In genomic region chr9:127407505-127407868, GRCh38 we compare ENCODE assay signal across 24 cellular contexts. TPM values are rescaled to one million over a fixed set of nuclear protein-coding genes. Genes with fewer than 3 reads are reported as not detected.
DNase-seq lines count a peak whose midpoint lies in the region; ATAC-seq and TF ChIP-seq lines count a peak whose summit lies in the region.
"Had no signal": no experiment of that assay in that cellular context is flagged by ENCODE, and none has a peak within 500 bp of the region (broad histone marks: within the 10 kb centered on the region; RNA-seq: fewer than 3 reads in every experiment).

No MANE protein-coding gene starts in this region.

- no peaks in the 10 kb centered on the region for H3K27me3 ChIP-seq in endodermal cell (ENCODE audit: control insufficient read depth, insufficient read depth, low read length, poor library complexity, severe bottlenecking)
- H3K27me3 ChIP-seq in prostate gland (replicated peaks; ENCODE audit: insufficient read depth): no peaks in the 10 kb centered on the region
- no peaks in the 10 kb centered on the region for H3K27me3 ChIP-seq in H7 (ENCODE audit: control insufficient read depth, insufficient read depth, low read length)
- H3K27me3 ChIP-seq: colonic mucosa, foreskin keratinocyte, hepatocyte, left lung, upper lobe of left lung had no signal

- H3K4me1 Mint-ChIP-seq in activated naive CD8-positive, alpha-beta T cell treated with anti-CD3 and anti-CD28 coated beads for 36 hours: peaks cover 2% of the 10 kb centered on the region
- no peaks in the 10 kb centered on the region for H3K4me1 Mint-ChIP-seq in activated naive CD8-positive, alpha-beta T cell treated with anti-CD3 and anti-CD28 coated beads, Interleukin-2, amount 50 U/mL, for 24 hours
- peaks cover 3% of the 10 kb centered on the region for H3K4me1 Mint-ChIP-seq in endodermal cell
- H3K4me1 Mint-ChIP-seq: activated T-helper 17 cell treated with anti-CD3 and anti-CD28 coated beads, Interleukin-2, amount 50 U/mL, for 72 hours; immature natural killer cell had no signal

- H3K9me3 Mint-ChIP-seq in activated naive CD8-positive, alpha-beta T cell treated with anti-CD3 and anti-CD28 coated beads for 36 hours: no peaks in the 10 kb centered on the region
- H3K9me3 Mint-ChIP-seq in activated naive CD8-positive, alpha-beta T cell treated with anti-CD3 and anti-CD28 coated beads, Interleukin-2, amount 50 U/mL, for 24 hours: no peaks in the 10 kb centered on the region
- no peaks in the 10 kb centered on the region for H3K9me3 Mint-ChIP-seq in endodermal cell
- H3K9me3 Mint-ChIP-seq: activated naive CD8-positive, alpha-beta T cell treated with anti-CD3 and anti-CD28 coated beads, Interleukin-2, amount 10 ng/mL, durations not matched to agents 7 days and 5 days; activated T-helper 17 cell treated with anti-CD3 and anti-CD28 coated beads, Interleukin-2, amount 50 U/mL, for 72 hours; effector memory CD8-positive, alpha-beta T cell; immature natural killer cell; natural killer cell treated with Interleukin-12 subunit alpha and Interleukin-12 subunit beta and Interleukin-15 and Interleukin-18, amount 100 ng/mL, for 72 hours had no signal

- WGBS in endodermal cell (ENCODE audit: insufficient coverage in 1 of 2, insufficient read length in 1 of 2), 2 experiments: 79 to 87% methylated on average over 5 of the region's 5 CpGs
- WGBS in prostate gland: 60% methylated on average over 5 of the region's 5 CpGs

- H3K36me3 ChIP-seq in endodermal cell (ENCODE audit: control insufficient read depth, insufficient read depth, low read length): peaks cover 9% of the 10 kb centered on the region
- H3K36me3 ChIP-seq in prostate gland: peaks cover 7 to 8% of the 10 kb centered on the region in 2 donors
- peaks cover 3% of the 10 kb centered on the region for H3K36me3 ChIP-seq in H7 (replicated peaks; ENCODE audit: control insufficient read depth, insufficient read depth, low read length)
- H3K36me3 ChIP-seq: colonic mucosa had no signal

- H3K4me1 ChIP-seq in endodermal cell (ENCODE audit: control insufficient read depth, insufficient read depth, low read length): peaks cover 7% of the 10 kb centered on the region
- H3K4me1 ChIP-seq in prostate gland (replicated peaks): no peaks in the 10 kb centered on the region
- H3K4me1 ChIP-seq: colonic mucosa, foreskin keratinocyte, upper lobe of left lung had no signal

- H3K27ac Mint-ChIP-seq in activated naive CD8-positive, alpha-beta T cell treated with anti-CD3 and anti-CD28 coated beads for 36 hours: peak overlapping the region; percentile 48
- H3K27ac Mint-ChIP-seq in activated naive CD8-positive, alpha-beta T cell treated with anti-CD3 and anti-CD28 coated beads, Interleukin-2, amount 50 U/mL, for 24 hours: no peak overlapping the region
- H3K27ac Mint-ChIP-seq in endodermal cell: no peak overlapping the region
- H3K27ac Mint-ChIP-seq: activated naive CD8-positive, alpha-beta T cell treated with anti-CD3 and anti-CD28 coated beads, Interleukin-2, amount 10 ng/mL, durations not matched to agents 7 days and 5 days; activated T-helper 17 cell treated with anti-CD3 and anti-CD28 coated beads, Interleukin-2, amount 50 U/mL, for 72 hours; effector memory CD8-positive, alpha-beta T cell; immature natural killer cell; natural killer cell treated with Interleukin-12 subunit alpha and Interleukin-12 subunit beta and Interleukin-15 and Interleukin-18, amount 100 ng/mL, for 72 hours had no signal

- no peak overlapping the region for H3K9ac ChIP-seq in endodermal cell (ENCODE audit: extremely low read depth, low read length, poor library complexity, severe bottlenecking)

- DNase-seq in activated naive CD8-positive, alpha-beta T cell treated with anti-CD3 and anti-CD28 coated beads for 36 hours: no peak
- no peak for DNase-seq in activated naive CD8-positive, alpha-beta T cell treated with anti-CD3 and anti-CD28 coated beads, Interleukin-2, amount 50 U/mL, for 24 hours
- DNase-seq in endodermal cell: no peak
- DNase-seq in prostate gland (ENCODE audit: low spot score): no peak
- no peak for DNase-seq in H7
- no peak for DNase-seq in NCI-H1417 (lab: John Stamatoyannopoulos, UW)
- DNase-seq: 8988T; activated CD4-positive, alpha-beta T cell treated with anti-CD3 and anti-CD28 coated beads, Interleukin-2, amount 50 U/mL, for 4 hours; activated naive CD8-positive, alpha-beta T cell treated with anti-CD3 and anti-CD28 coated beads, Interleukin-2, amount 10 ng/mL, durations not matched to agents 7 days and 5 days; colonic mucosa; effector memory CD8-positive, alpha-beta T cell; foreskin keratinocyte; immature natural killer cell; NCI-H1048; NCI-H2029; NCI-H226 had no signal

- no peak for ATAC-seq in activated naive CD8-positive, alpha-beta T cell treated with anti-CD3 and anti-CD28 coated beads, Interleukin-2, amount 50 U/mL, for 24 hours
- no peak for ATAC-seq in GM21367 (IDR thresholded peaks at IDR 0.05; ENCODE audit: unreplicated experiment)
- ATAC-seq: activated T-helper 17 cell treated with anti-CD3 and anti-CD28 coated beads, Interleukin-2, amount 50 U/mL, for 72 hours; effector memory CD8-positive, alpha-beta T cell; esophagus mucosa; foreskin keratinocyte; left lung had no signal

- H3K9me3 ChIP-seq in endodermal cell (ENCODE audit: control insufficient read depth, low read length) (no peaks in the 10 kb centered on the region), prostate gland (no peaks in the 10 kb centered on the region)
- H3K9me3 ChIP-seq: colonic mucosa, left lung, upper lobe of left lung had no signal

- H3K27ac ChIP-seq in VCaP (peak overlapping the region; percentile 98), endodermal cell (ENCODE audit: low read depth, low read length) (peak overlapping the region; percentile 1), prostate gland (peak overlapping the region; percentile 2 to 19)
- H3K27ac ChIP-seq: colonic mucosa, foreskin keratinocyte, hepatocyte, left lung, upper lobe of left lung had no signal

- TF ChIP-seq CTCF in VCaP (conservative IDR thresholded peaks at IDR 0.05): no peak
- TF ChIP-seq CTCF in endodermal cell (conservative IDR thresholded peaks at IDR 0.05): no peak
- TF ChIP-seq CTCF in prostate gland (IDR thresholded peaks at IDR 0.05): no peak

- no peaks in the 10 kb centered on the region for H3K36me3 Mint-ChIP-seq in activated naive CD8-positive, alpha-beta T cell treated with anti-CD3 and anti-CD28 coated beads for 36 hours
- no peaks in the 10 kb centered on the region for H3K36me3 Mint-ChIP-seq in activated naive CD8-positive, alpha-beta T cell treated with anti-CD3 and anti-CD28 coated beads, Interleukin-2, amount 50 U/mL, for 24 hours (ENCODE audit: low read depth)
- peaks cover 18% of the 10 kb centered on the region for H3K36me3 Mint-ChIP-seq in endodermal cell (ENCODE audit: low read depth)
- H3K36me3 Mint-ChIP-seq: activated naive CD8-positive, alpha-beta T cell treated with anti-CD3 and anti-CD28 coated beads, Interleukin-2, amount 10 ng/mL, durations not matched to agents 7 days and 5 days; natural killer cell treated with Interleukin-12 subunit alpha and Interleukin-12 subunit beta and Interleukin-15 and Interleukin-18, amount 100 ng/mL, for 72 hours had no signal

- intact Hi-C loops in prostate gland (cut with DNase I): no loop called here

- peaks cover 65% of the 10 kb centered on the region for H3K27me3 Mint-ChIP-seq in activated naive CD8-positive, alpha-beta T cell treated with anti-CD3 and anti-CD28 coated beads for 36 hours
- H3K27me3 Mint-ChIP-seq in activated naive CD8-positive, alpha-beta T cell treated with anti-CD3 and anti-CD28 coated beads, Interleukin-2, amount 50 U/mL, for 24 hours: peaks cover 21% of the 10 kb centered on the region
- H3K27me3 Mint-ChIP-seq in endodermal cell (ENCODE audit: insufficient read depth): no peaks in the 10 kb centered on the region
- H3K27me3 Mint-ChIP-seq: effector memory CD8-positive, alpha-beta T cell; natural killer cell treated with Interleukin-12 subunit alpha and Interleukin-12 subunit beta and Interleukin-15 and Interleukin-18, amount 100 ng/mL, for 72 hours had no signal

- no peak overlapping the region for H3K4me3 Mint-ChIP-seq in activated naive CD8-positive, alpha-beta T cell treated with anti-CD3 and anti-CD28 coated beads for 36 hours
- H3K4me3 Mint-ChIP-seq in activated naive CD8-positive, alpha-beta T cell treated with anti-CD3 and anti-CD28 coated beads, Interleukin-2, amount 50 U/mL, for 24 hours: no peak overlapping the region
- H3K4me3 Mint-ChIP-seq in endodermal cell: no peak overlapping the region
- H3K4me3 Mint-ChIP-seq: activated naive CD8-positive, alpha-beta T cell treated with anti-CD3 and anti-CD28 coated beads, Interleukin-2, amount 10 ng/mL, durations not matched to agents 7 days and 5 days; activated T-helper 17 cell treated with anti-CD3 and anti-CD28 coated beads, Interleukin-2, amount 50 U/mL, for 72 hours; effector memory CD8-positive, alpha-beta T cell; immature natural killer cell; natural killer cell treated with Interleukin-12 subunit alpha and Interleukin-12 subunit beta and Interleukin-15 and Interleukin-18, amount 100 ng/mL, for 72 hours had no signal

- TF ChIP-seq POLR2A in prostate gland (IDR thresholded peaks at IDR 0.05): no peak

- no peak overlapping the region for H3K4me3 ChIP-seq in endodermal cell (ENCODE audit: low read length)
- H3K4me3 ChIP-seq in prostate gland: no peak overlapping the region
- H3K4me3 ChIP-seq in H7 (ENCODE audit: insufficient read depth, low read depth, low read length): no peak overlapping the region
- H3K4me3 ChIP-seq: colonic mucosa, hepatocyte, left lung, upper lobe of left lung had no signal

RNA-seq across cellular contexts. Expression of gene SLC2A8, which starts 10.5 kb away (rescaled TPM):
- total RNA-seq in activated naive CD8-positive, alpha-beta T cell treated with anti-CD3 and anti-CD28 coated beads for 36 hours: 1 to 10 TPM; 1.0 to 1.9 TPM
- total RNA-seq in endodermal cell (10 to 100 TPM; 33.6 to 40.3 TPM), prostate gland (10 to 100 TPM; 29.3 to 69.3 TPM)
- polyA plus RNA-seq in endodermal cell (2013, experiment 1 of 2): 21.9 TPM
- polyA plus RNA-seq in endodermal cell (2013, experiment 2 of 2): 22.1 TPM
- total RNA-seq in H7 (2014; rRNA removed; shearing (Covaris generic)): 18.8 and 23.3 TPM in 2 replicates

RNA-seq across cellular contexts. Expression of gene ZNF79, which starts 16.7 kb away (rescaled TPM):
- 1 to 10 TPM; 7.7 to 8.6 TPM for total RNA-seq in activated naive CD8-positive, alpha-beta T cell treated with anti-CD3 and anti-CD28 coated beads for 36 hours
- total RNA-seq in endodermal cell (1 to 10 TPM; 7.4 to 9.1 TPM), prostate gland (10 to 100 TPM; 14.3 to 14.5 TPM)
- polyA plus RNA-seq in endodermal cell (2013, experiment 1 of 2): 8.0 TPM
- polyA plus RNA-seq in endodermal cell (2013, experiment 2 of 2): 7.7 TPM
- total RNA-seq in H7 (2014; rRNA removed; shearing (Covaris generic)): 5.3 and 6.5 TPM in 2 replicates

RNA-seq across cellular contexts. Expression of gene RPL12, which starts 43.7 kb away (rescaled TPM):
- 1,000 to 10,000 TPM; 2,007 to 2,108 TPM for total RNA-seq in activated naive CD8-positive, alpha-beta T cell treated with anti-CD3 and anti-CD28 coated beads for 36 hours
- total RNA-seq in endodermal cell: 1,000 to 10,000 TPM; 1,241 to 1,436 TPM
- 1,289 TPM for polyA plus RNA-seq in endodermal cell (2013, experiment 1 of 2)
- 1,216 TPM for polyA plus RNA-seq in endodermal cell (2013, experiment 2 of 2)
- 1,000 to 10,000 TPM; 1,460 to 2,640 TPM for total RNA-seq in prostate gland
- total RNA-seq in H7 (2014; rRNA removed; shearing (Covaris generic)): 2,182 and 2,219 TPM in 2 replicates

RNA-seq across cellular contexts. Expression of gene LRSAM1, which starts 43.8 kb away (rescaled TPM):
- 10 to 100 TPM; 17.7 to 20.7 TPM for total RNA-seq in activated naive CD8-positive, alpha-beta T cell treated with anti-CD3 and anti-CD28 coated beads for 36 hours
- total RNA-seq in endodermal cell (10 to 100 TPM; 18.4 to 19.8 TPM), prostate gland (10 to 100 TPM; 14.8 to 30.5 TPM)
- polyA plus RNA-seq in endodermal cell (2013, experiment 1 of 2): 18.1 TPM
- polyA plus RNA-seq in endodermal cell (2013, experiment 2 of 2): 17.8 TPM
- total RNA-seq in H7 (2014; rRNA removed; shearing (Covaris generic)): 15.8 and 18.5 TPM in 2 replicates

Comparison
In these comparisons a context has a peak if more than half of its experiments do, and no peak if none do; other contexts are left out.
1. H3K27ac ChIP-seq: peak in every context shown above with its lines; median percentile 98 in VCaP; 10 in prostate gland; 1 in endodermal cell.